Comparison of ENCODE assay signal across 13 cellular contexts in the genomic region with DNA sequence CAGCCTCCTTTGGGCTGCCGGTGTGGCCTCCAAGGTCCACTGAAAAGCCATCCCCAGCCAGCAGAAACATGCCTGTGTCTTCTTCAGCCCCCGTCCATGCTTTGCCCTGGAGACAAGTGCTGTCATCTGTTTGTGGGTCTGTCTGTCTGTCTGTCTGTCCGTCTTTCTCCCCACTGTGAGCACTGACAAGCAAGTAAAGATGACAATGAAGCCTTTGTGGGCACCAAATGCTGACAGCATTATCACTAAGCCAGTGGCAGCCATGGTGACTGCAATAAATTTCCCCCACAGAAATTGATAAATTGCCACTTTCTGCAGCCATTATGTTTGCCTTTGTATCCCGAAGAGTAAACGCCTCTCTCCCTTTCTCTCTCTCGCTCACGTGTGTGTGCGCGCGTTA. TPM values are rescaled to one million over a fixed set of nuclear protein-coding genes. Genes with fewer than 3 reads are reported as not detected.
"Had no signal": no experiment of that assay in that cellular context is flagged by ENCODE, and none has a peak within 500 bp of the region (broad histone marks: within the 10 kb centered on the region; RNA-seq: fewer than 3 reads in every experiment).

No MANE protein-coding gene starts in this region.

- H3K4me1 Mint-ChIP-seq: activated CD4-positive, alpha-beta memory T cell treated with anti-CD3 and anti-CD28 coated beads, Interleukin-2, amount 10 ng/mL, durations not matched to agents 7 days and 5 days; activated naive CD4-positive, alpha-beta T cell treated with anti-CD3 and anti-CD28 coated beads, Interleukin-2, amount 50 U/mL, for 24 hours; mesothelial cell of epicardium had no signal

- H3K36me3 ChIP-seq: adrenal gland, colonic mucosa, neutrophil, right atrium auricular region, upper lobe of left lung had no signal

- H3K4me1 ChIP-seq: adrenal gland, colonic mucosa, right atrium auricular region had no signal

- H3K27me3 ChIP-seq: adrenal gland, colonic mucosa, neutrophil, right atrium auricular region, upper lobe of left lung had no signal

- H3K27ac ChIP-seq: adrenal gland, colonic mucosa, neutrophil, right atrium auricular region, upper lobe of left lung had no signal

- H3K27ac Mint-ChIP-seq: activated CD4-positive, alpha-beta memory T cell treated with anti-CD3 and anti-CD28 coated beads, Interleukin-2, amount 10 ng/mL, durations not matched to agents 7 days and 5 days; activated naive CD4-positive, alpha-beta T cell treated with anti-CD3 and anti-CD28 coated beads, Interleukin-2, amount 50 U/mL, for 24 hours; activated T-cell treated with anti-CD3 and anti-CD28 coated beads, Interleukin-2, amount 50 U/mL, for 24 hours; mesothelial cell of epicardium; stimulated activated naive CD8-positive, alpha-beta T cell treated with anti-CD3 and anti-CD28 coated beads, Interleukin-15, Interleukin-2, amounts not matched to agents 100 ng/mL and 50 ng/mL, for 24 hours had no signal

- H3K9me3 ChIP-seq: adrenal gland, colonic mucosa, neutrophil, right atrium auricular region, upper lobe of left lung had no signal

- H3K4me3 Mint-ChIP-seq: activated CD4-positive, alpha-beta memory T cell treated with anti-CD3 and anti-CD28 coated beads, Interleukin-2, amount 10 ng/mL, durations not matched to agents 7 days and 5 days; activated naive CD4-positive, alpha-beta T cell treated with anti-CD3 and anti-CD28 coated beads, Interleukin-2, amount 50 U/mL, for 24 hours; activated T-cell treated with anti-CD3 and anti-CD28 coated beads, Interleukin-2, amount 50 U/mL, for 24 hours; mesothelial cell of epicardium; stimulated activated naive CD8-positive, alpha-beta T cell treated with anti-CD3 and anti-CD28 coated beads, Interleukin-15, Interleukin-2, amounts not matched to agents 100 ng/mL and 50 ng/mL, for 24 hours had no signal

- H3K9me3 Mint-ChIP-seq: activated CD4-positive, alpha-beta memory T cell treated with anti-CD3 and anti-CD28 coated beads, Interleukin-2, amount 10 ng/mL, durations not matched to agents 7 days and 5 days; activated naive CD4-positive, alpha-beta T cell treated with anti-CD3 and anti-CD28 coated beads, Interleukin-2, amount 50 U/mL, for 24 hours; activated T-cell treated with anti-CD3 and anti-CD28 coated beads, Interleukin-2, amount 50 U/mL, for 24 hours; mesothelial cell of epicardium; stimulated activated naive CD8-positive, alpha-beta T cell treated with anti-CD3 and anti-CD28 coated beads, Interleukin-15, Interleukin-2, amounts not matched to agents 100 ng/mL and 50 ng/mL, for 24 hours had no signal

- H3K4me3 ChIP-seq: adrenal gland, colonic mucosa, right atrium auricular region, upper lobe of left lung had no signal

- H3K36me3 Mint-ChIP-seq: activated naive CD4-positive, alpha-beta T cell treated with anti-CD3 and anti-CD28 coated beads, Interleukin-2, amount 50 U/mL, for 24 hours; mesothelial cell of epicardium had no signal

- DNase-seq: activated CD4-positive, alpha-beta memory T cell treated with anti-CD3 and anti-CD28 coated beads, Interleukin-2, amount 10 ng/mL, durations not matched to agents 7 days and 5 days; activated CD4-positive, alpha-beta T cell treated with anti-CD3 and anti-CD28 coated beads for 1 hour; activated effector memory CD4-positive, alpha-beta T cell treated with anti-CD3 and anti-CD28 coated beads, Interleukin-2, amount 50 U/mL, for 16 hours; activated T-cell treated with anti-CD3 and anti-CD28 coated beads, Interleukin-2, amount 50 U/mL, for 24 hours; adrenal gland; colonic mucosa; kidney glomerular epithelial cell; upper lobe of left lung had no signal

RNA-seq across cellular contexts. Expression of a gene that starts 6.6 kb away (rescaled TPM):
- total RNA-seq: activated CD4-positive, alpha-beta memory T cell treated with anti-CD3 and anti-CD28 coated beads, Interleukin-2, amount 10 ng/mL, durations not matched to agents 7 days and 5 days had no signal
